In the genomic region with DNA sequence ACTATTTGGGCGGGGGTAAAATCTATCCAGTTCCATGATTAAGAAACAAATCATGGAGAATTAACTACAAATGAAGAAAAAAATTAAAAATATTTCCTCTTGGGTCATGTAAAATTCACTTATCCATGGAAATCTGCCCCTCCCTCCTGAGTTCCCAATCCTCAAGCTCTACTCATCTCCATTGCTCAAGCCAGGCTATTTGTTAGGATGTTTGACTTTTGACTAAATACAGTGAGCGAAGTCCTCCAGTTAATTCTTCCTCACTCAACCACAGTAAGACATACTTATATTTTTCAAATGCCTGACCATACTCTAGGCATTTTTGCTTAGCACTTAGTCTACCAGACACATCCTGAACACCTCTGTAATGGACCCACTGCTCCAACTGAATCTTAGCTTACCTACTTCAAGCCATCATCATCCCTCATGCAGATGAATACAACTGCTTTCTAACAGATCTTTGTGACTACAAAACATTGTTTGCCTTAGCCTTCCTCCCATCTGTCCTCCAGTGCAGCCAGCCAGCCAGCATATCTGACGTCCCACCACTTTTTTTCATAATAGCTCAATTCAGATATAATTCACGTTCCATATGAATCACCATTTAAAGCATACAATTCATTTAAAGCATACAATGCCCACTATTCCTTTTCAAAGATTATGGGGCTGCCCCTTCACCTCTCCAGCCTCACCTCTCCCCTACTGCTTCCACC, we compare ENCODE assay signal across 15 cellular contexts.
DNase-seq lines count a peak whose midpoint lies in the region; ATAC-seq and TF ChIP-seq lines count a peak whose summit lies in the region.
"Had no signal": no experiment of that assay in that cellular context is flagged by ENCODE, and none has a peak within 500 bp of the region (broad histone marks: within the 10 kb centered on the region; RNA-seq: fewer than 3 reads in every experiment).

No MANE protein-coding gene starts in this region.

- BruUV-seq in PC-3 (replicated peaks; lab: Mats Ljungman, UMichigan) = no TSS peak

- intact Hi-C loops in left cardiac atrium (cut with DNase I) = no loop called here
- intact Hi-C loops in PC-3 (cut with micrococcal nuclease) = loop anchor here (5.0 kb wide), 2 partner anchors 39 to 266 kb away; no protein-coding TSS in a partner anchor
- intact Hi-C loops in spleen (cut with DNase I; ENCODE audit: low total_unique reads) = loop anchor here (10.0 kb wide), 1 partner anchor 58 kb away; no protein-coding TSS in a partner anchor

- DNase-seq in cardiac muscle cell (ENCODE audit: low read depth in 1 of 2, low spot score in 1 of 2) (peak in 1 of 2 donors; percentile 32), left cardiac atrium (no peak), PC-3 (peak; percentile 52), hepatocyte (ENCODE audit: low spot score) (no peak), spleen (no peak)
- DNase-seq: activated B cell treated with CpG ODN at 0.5 μM for 24 hours; amniotic stem cell; effector CD4-positive, alpha-beta T cell; NCI-H345; pancreas; SJCRH30; stimulated activated naive CD8-positive, alpha-beta T cell treated with anti-CD3 and anti-CD28 coated beads, Interleukin-15, Interleukin-2, amounts not matched to agents 100 U/mL and 50 U/mL, for 24 hours had no signal

- TF ChIP-seq POLR2A in spleen (IDR thresholded peaks at IDR 0.05) = no peak
- TF ChIP-seq POLR2A in gastroesophageal sphincter (IDR thresholded peaks at IDR 0.05) = no peak

- no peak overlapping the region for H2AFZ ChIP-seq in PC-3 (ENCODE audit: low read length)
- H2AFZ ChIP-seq in hepatocyte = no peak overlapping the region

- no peak for TF ChIP-seq EP300 in gastroesophageal sphincter (IDR thresholded peaks at IDR 0.05)

- H3K79me2 ChIP-seq in PC-3 (ENCODE audit: low read length) (peaks cover 90% of the 10 kb centered on the region), hepatocyte (peaks cover 93% of the 10 kb centered on the region)

- ATAC-seq in left cardiac atrium (no peak), PC-3 (no peak), gastroesophageal sphincter (no peak), GM21526 (IDR thresholded peaks at IDR 0.05; ENCODE audit: low FRiP score, unreplicated experiment) (no peak), GM21390 (IDR thresholded peaks at IDR 0.05; ENCODE audit: unreplicated experiment) (no peak)
- ATAC-seq: stimulated activated naive CD8-positive, alpha-beta T cell treated with anti-CD3 and anti-CD28 coated beads, Interleukin-15, Interleukin-2, amounts not matched to agents 100 U/mL and 50 U/mL, for 24 hours had no signal

- H3K27me3 ChIP-seq in cardiac muscle cell = no peaks in the 10 kb centered on the region
- no peaks in the 10 kb centered on the region for H3K27me3 ChIP-seq in PC-3 (ENCODE audit: low read length)
- H3K27me3 ChIP-seq in hepatocyte = no peaks in the 10 kb centered on the region
- H3K27me3 ChIP-seq in spleen (replicated peaks in 1 of 7) = no peaks in the 10 kb centered on the region
- no peaks in the 10 kb centered on the region for H3K27me3 ChIP-seq in gastroesophageal sphincter
- H3K27me3 ChIP-seq: pancreas, SJCRH30 had no signal

- WGBS in hepatocyte (ENCODE audit: low lambda C conversion rate, missing lambda C conversion rate) = 88% methylated on average over 4 of the region's 4 CpGs
- WGBS in spleen, 5 donors = 92 to 95% (median 95%) methylated on average over 4 of the region's 4 CpGs
- WGBS in gastroesophageal sphincter (ENCODE audit: low coverage in 1 of 2), 2 donors = 80 to 97% methylated on average over 4 of the region's 4 CpGs

- CTCF ChIA-PET in PC-3 (lab: Charles Lee) = no interaction called here

- H3F3A ChIP-seq in PC-3 (ENCODE audit: low read length, unreplicated experiment) = peaks cover 17% of the 10 kb centered on the region

- H3K9me3 ChIP-seq in cardiac muscle cell (ENCODE audit: low read depth) (no peaks in the 10 kb centered on the region), PC-3 (ENCODE audit: low read length) (no peaks in the 10 kb centered on the region), hepatocyte (ENCODE audit: low read depth) (no peaks in the 10 kb centered on the region), spleen (no peaks in the 10 kb centered on the region), gastroesophageal sphincter (no peaks in the 10 kb centered on the region)
- H3K9me3 ChIP-seq: pancreas, SJCRH30 had no signal

- POLR2A ChIA-PET in PC-3 (lab: Charles Lee; ENCODE audit: unreplicated experiment) = interaction anchor here (0.6 kb wide), 1 partner anchor 8 kb away, joined by 6 read pairs; no protein-coding TSS in a partner anchor

- H3K4me3 ChIP-seq in cardiac muscle cell (no peak overlapping the region), PC-3 (ENCODE audit: low read length) (peak overlapping the region; percentile 6; the same call in 1 of the 2 replicates), hepatocyte (no peak overlapping the region), spleen (peak overlapping the region in 1 of 8 donors; percentile 28), gastroesophageal sphincter (no peak overlapping the region)
- H3K4me3 ChIP-seq: pancreas, SJCRH30 had no signal

- peak overlapping the region; percentile 73 for H3K9ac ChIP-seq in PC-3 (ENCODE audit: low read length)

- H3K4me2 ChIP-seq in PC-3 (ENCODE audit: low read length) (peak overlapping the region; percentile 67), hepatocyte (no peak overlapping the region)

- H3K9me2 ChIP-seq in PC-3 (replicated peaks; ENCODE audit: low read length) = no peaks in the 10 kb centered on the region
- no peaks in the 10 kb centered on the region for H3K9me2 ChIP-seq in hepatocyte (replicated peaks; ENCODE audit: insufficient read depth)

- H3K27ac ChIP-seq in cardiac muscle cell (peak overlapping the region; percentile 91), PC-3 (ENCODE audit: low read length) (peak overlapping the region; percentile 97), hepatocyte (peak overlapping the region; percentile 83), spleen (peak overlapping the region; percentile 32 to 82 (median 70)), gastroesophageal sphincter (peak overlapping the region in 2 of 4 donors; percentile 35)
- H3K27ac ChIP-seq: SJCRH30 had no signal

- peaks cover 10% of the 10 kb centered on the region; the same call in 1 of the 2 replicates for H4K20me1 ChIP-seq in PC-3 (ENCODE audit: low read length)
- peaks cover 44% of the 10 kb centered on the region for H4K20me1 ChIP-seq in hepatocyte (ENCODE audit: insufficient read depth, poor library complexity, severe bottlenecking)

- no peak for TF ChIP-seq CTCF in cardiac muscle cell (IDR thresholded peaks at IDR 0.05; ENCODE audit: low read depth, low read length)
- no peak for TF ChIP-seq CTCF in PC-3 (conservative IDR thresholded peaks at IDR 0.05; ENCODE audit: low read depth, low read length)
- no peak for TF ChIP-seq CTCF in hepatocyte (IDR thresholded peaks at IDR 0.05; ENCODE audit: poor library complexity)
- TF ChIP-seq CTCF in spleen (IDR thresholded peaks at IDR 0.05 in 8 of 11, conservative IDR thresholded peaks at IDR 0.05 in 3 of 11) = no peak
- TF ChIP-seq CTCF in gastroesophageal sphincter (IDR thresholded peaks at IDR 0.05) = no peak

- H3K36me3 ChIP-seq in cardiac muscle cell (no peaks in the 10 kb centered on the region), PC-3 (ENCODE audit: low read depth, low read length) (no peaks in the 10 kb centered on the region), hepatocyte (replicated peaks; ENCODE audit: insufficient read depth, low read depth) (no peaks in the 10 kb centered on the region), spleen (no peaks in the 10 kb centered on the region), gastroesophageal sphincter (no peaks in the 10 kb centered on the region)
- H3K36me3 ChIP-seq: pancreas, SJCRH30 had no signal

- H3K4me1 ChIP-seq in cardiac muscle cell (ENCODE audit: low read depth) = peaks cover 71% of the 10 kb centered on the region
- H3K4me1 ChIP-seq in PC-3 (ENCODE audit: insufficient read depth, low read length) = peaks cover 73% of the 10 kb centered on the region
- H3K4me1 ChIP-seq in hepatocyte (ENCODE audit: insufficient read depth) = peaks cover 59% of the 10 kb centered on the region
- peaks cover 70 to 99% (median 95%) of the 10 kb centered on the region in 6 donors for H3K4me1 ChIP-seq in spleen
- peaks cover 21 to 97% (median 46%) of the 10 kb centered on the region in 3 donors for H3K4me1 ChIP-seq in gastroesophageal sphincter

Comparison
In these comparisons a context has a peak if more than half of its experiments do, and no peak if none do; other contexts are left out.
1. intact Hi-C loops: an anchor here in PC-3 (5.0 kb wide) and spleen (10.0 kb wide); none called in left cardiac atrium.